In genomic region chr20:64069209-64069613, GRCh38 we compare ENCODE assay signal across 27 cellular contexts. TPM values are rescaled to one million over a fixed set of nuclear protein-coding genes. Genes with fewer than 3 reads are reported as not detected.
"Had no signal": no experiment of that assay in that cellular context is flagged by ENCODE, and none has a peak within 500 bp of the region (broad histone marks: within the 10 kb centered on the region; RNA-seq: fewer than 3 reads in every experiment).

No MANE protein-coding gene starts in this region.

- H3K27me3 ChIP-seq: adrenal gland, body of pancreas, esophagus muscularis mucosa, foreskin keratinocyte, heart right ventricle, spleen, testis had no signal

- H3K4me3 Mint-ChIP-seq: activated CD4-positive, alpha-beta T cell treated with anti-CD3 and anti-CD28 coated beads, Interleukin-2, amount 10 ng/mL, durations not matched to agents 24 days and 14 days; activated naive CD4-positive, alpha-beta T cell treated with anti-CD3 and anti-CD28 coated beads for 36 hours; activated naive CD8-positive, alpha-beta T cell treated with anti-CD3 and anti-CD28 coated beads for 36 hours; natural killer cell treated with Interleukin-12 subunit alpha and Interleukin-12 subunit beta and Interleukin-15 and Interleukin-18, amount 100 ng/mL, for 72 hours; T-helper 17 cell had no signal

- ATAC-seq: activated CD4-positive, CD25-positive, alpha-beta regulatory T cell treated with anti-CD3 and anti-CD28 coated beads, Interleukin-2, amount 50 U/mL, for 24 hours; body of pancreas; foreskin keratinocyte; natural killer cell treated with Interleukin-12 subunit alpha and Interleukin-12 subunit beta and Interleukin-15 and Interleukin-18, amount 100 ng/mL, for 72 hours; T-helper 17 cell had no signal

- H3K27ac Mint-ChIP-seq: activated naive CD4-positive, alpha-beta T cell treated with anti-CD3 and anti-CD28 coated beads for 36 hours; activated naive CD8-positive, alpha-beta T cell treated with anti-CD3 and anti-CD28 coated beads for 36 hours; activated T-helper 1 cell treated with anti-CD3 and anti-CD28 coated beads, Interleukin-12 subunit alpha, Interleukin-12 subunit beta, Interleukin-2, Interleukin-4 antibody, amounts not matched to agents 30 ng/mL and 10 ng/mL and 1 ng/mL, durations not matched to agents 14 hours and 24 hours and 36 hours; natural killer cell treated with Interleukin-12 subunit alpha and Interleukin-12 subunit beta and Interleukin-15 and Interleukin-18, amount 100 ng/mL, for 72 hours had no signal

- H3K27ac ChIP-seq: adrenal gland, body of pancreas, esophagus muscularis mucosa, foreskin keratinocyte, heart right ventricle, left ventricle myocardium inferior, testis, transverse colon, WERI-Rb-1 had no signal

- H3K9me3 Mint-ChIP-seq: activated CD4-positive, alpha-beta T cell treated with anti-CD3 and anti-CD28 coated beads, Interleukin-2, amount 10 ng/mL, durations not matched to agents 24 days and 14 days; activated naive CD4-positive, alpha-beta T cell treated with anti-CD3 and anti-CD28 coated beads for 36 hours; activated naive CD8-positive, alpha-beta T cell treated with anti-CD3 and anti-CD28 coated beads for 36 hours; activated T-helper 1 cell treated with anti-CD3 and anti-CD28 coated beads, Interleukin-12 subunit alpha, Interleukin-12 subunit beta, Interleukin-2, Interleukin-4 antibody, amounts not matched to agents 30 ng/mL and 10 ng/mL and 1 ng/mL, durations not matched to agents 14 hours and 24 hours and 36 hours; natural killer cell treated with Interleukin-12 subunit alpha and Interleukin-12 subunit beta and Interleukin-15 and Interleukin-18, amount 100 ng/mL, for 72 hours had no signal

- H3K9me3 ChIP-seq: adrenal gland, body of pancreas, esophagus muscularis mucosa, heart right ventricle, left ventricle myocardium inferior, spleen, testis, transverse colon had no signal

- H3K4me3 ChIP-seq: adrenal gland, body of pancreas, esophagus muscularis mucosa, heart right ventricle, left ventricle myocardium inferior, lung, spleen, testis, transverse colon had no signal

- H3K27me3 Mint-ChIP-seq: activated CD4-positive, alpha-beta T cell treated with anti-CD3 and anti-CD28 coated beads, Interleukin-2, amount 10 ng/mL, durations not matched to agents 24 days and 14 days; activated naive CD8-positive, alpha-beta T cell treated with anti-CD3 and anti-CD28 coated beads for 36 hours; natural killer cell treated with Interleukin-12 subunit alpha and Interleukin-12 subunit beta and Interleukin-15 and Interleukin-18, amount 100 ng/mL, for 72 hours; T-helper 17 cell had no signal

- FAIRE-seq: colon, islet of Langerhans had no signal

- H3K36me3 ChIP-seq: transverse colon, WERI-Rb-1 had no signal

- DNase-seq: activated effector memory CD4-positive, alpha-beta T cell treated with anti-CD3 and anti-CD28 coated beads, Interleukin-2, amount 50 U/mL, for 16 hours; activated naive CD4-positive, alpha-beta T cell treated with anti-CD3 and anti-CD28 coated beads for 36 hours; activated naive CD8-positive, alpha-beta T cell treated with anti-CD3 and anti-CD28 coated beads for 36 hours; aorta; effector CD4-positive, alpha-beta T cell; foreskin keratinocyte; heart right ventricle; left ventricle myocardium inferior; posterior cingulate gyrus; T-helper 17 cell; T1000; transverse colon had no signal

- H3K36me3 Mint-ChIP-seq: natural killer cell treated with Interleukin-12 subunit alpha and Interleukin-12 subunit beta and Interleukin-15 and Interleukin-18, amount 100 ng/mL, for 72 hours had no signal

RNA-seq across cellular contexts. Expression of gene LKAAEAR1, which starts 15.0 kb away (rescaled TPM):
- total RNA-seq: aorta; dermis blood vessel endothelial cell; esophagus muscularis mucosa; foreskin keratinocyte; heart right ventricle; left ventricle myocardium inferior; natural killer cell treated with Interleukin-12 subunit alpha and Interleukin-12 subunit beta and Interleukin-15 and Interleukin-18, amount 100 ng/mL, for 72 hours; T-helper 17 cell; transverse colon had no signal
- polyA plus RNA-seq: aorta had no signal

RNA-seq across cellular contexts. Expression of gene SOX18, which starts 19.8 kb away (rescaled TPM):
- total RNA-seq: activated naive CD4-positive, alpha-beta T cell treated with anti-CD3 and anti-CD28 coated beads for 36 hours; activated naive CD8-positive, alpha-beta T cell treated with anti-CD3 and anti-CD28 coated beads for 36 hours; foreskin keratinocyte; mononuclear cell; natural killer cell treated with Interleukin-12 subunit alpha and Interleukin-12 subunit beta and Interleukin-15 and Interleukin-18, amount 100 ng/mL, for 72 hours; T-helper 17 cell had no signal
